ENCODE assay signal across 9 cellular contexts in the genomic region with DNA sequence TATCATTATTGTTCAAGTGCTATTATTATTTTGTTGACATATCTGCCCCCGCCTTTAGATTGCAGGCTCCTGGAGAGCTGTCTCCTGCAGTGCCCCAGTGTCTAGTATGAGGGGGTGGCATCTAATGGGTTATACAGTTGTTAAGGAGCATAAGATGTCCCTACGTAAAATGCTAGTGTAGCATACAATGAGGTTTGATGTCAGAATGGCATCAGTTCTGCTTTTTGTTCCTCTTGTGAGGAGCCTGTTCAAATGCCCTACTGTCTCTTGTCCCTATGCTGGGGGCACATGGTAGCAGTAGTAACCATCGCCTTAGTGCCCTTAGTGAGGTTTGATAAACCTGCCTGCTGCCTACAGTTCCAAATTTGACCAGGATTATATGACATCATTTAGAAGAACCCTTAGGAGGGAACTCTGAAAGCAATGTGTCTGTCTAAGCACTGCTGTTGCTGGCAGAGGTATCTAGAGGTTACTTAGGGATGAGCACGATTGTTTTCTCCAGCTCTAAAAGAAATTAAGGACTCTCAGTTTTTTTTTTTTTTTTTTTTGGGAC. TPM values are rescaled to one million over a fixed set of nuclear protein-coding genes. Genes with fewer than 3 reads are reported as not detected.
DNase-seq lines count a peak whose midpoint lies in the region; ATAC-seq lines count a peak whose summit lies in the region.
"Had no signal": no experiment of that assay in that cellular context is flagged by ENCODE, and none has a peak within 500 bp of the region (broad histone marks: within the 10 kb centered on the region; RNA-seq: fewer than 3 reads in every experiment).

No MANE protein-coding gene starts in this region.

- H3K36me3 Mint-ChIP-seq in activated CD4-positive, alpha-beta T cell treated with anti-CD3 and anti-CD28 coated beads for 36 hours (ENCODE audit: low read depth), result no peaks in the 10 kb centered on the region
- H3K36me3 Mint-ChIP-seq in memory B cell, result no peaks in the 10 kb centered on the region

- H3K4me1 Mint-ChIP-seq in activated CD4-positive, alpha-beta T cell treated with anti-CD3 and anti-CD28 coated beads for 36 hours, result peaks cover 37% of the 10 kb centered on the region
- H3K4me1 Mint-ChIP-seq in memory B cell, result peaks cover 18% of the 10 kb centered on the region

- intact Hi-C loops in activated CD4-positive, alpha-beta T cell treated with anti-CD3 and anti-CD28 coated beads for 36 hours (cut with DNase I, micrococcal nuclease), result no loop called here

- no peak for ATAC-seq in activated CD4-positive, alpha-beta T cell treated with anti-CD3 and anti-CD28 coated beads for 36 hours
- peak; percentile 51 for ATAC-seq in GM21717 (IDR thresholded peaks at IDR 0.05; ENCODE audit: unreplicated experiment)
- peak; percentile 85 for ATAC-seq in memory B cell (ENCODE audit: low read depth)

- peak overlapping the region; percentile 37 for H3K27ac Mint-ChIP-seq in activated CD4-positive, alpha-beta T cell treated with anti-CD3 and anti-CD28 coated beads for 36 hours
- H3K27ac Mint-ChIP-seq in memory B cell, result peak overlapping the region; percentile 88

- H3K27ac ChIP-seq in HUES48 (ENCODE audit: low read depth, low read length), result peak overlapping the region; percentile 17

- no peaks in the 10 kb centered on the region for H3K27me3 ChIP-seq in HUES48 (ENCODE audit: control insufficient read depth, insufficient read depth, low read length)

- POLR2A ChIA-PET in activated CD4-positive, alpha-beta T cell treated with anti-CD3 and anti-CD28 coated beads for 36 hours (lab: Charles Lee), result interaction anchor here (0.6 kb wide), 1 partner anchor 16 kb away, joined by 5 read pairs; no protein-coding TSS in a partner anchor

- H3K9me3 ChIP-seq in HUES48 (ENCODE audit: control insufficient read depth, insufficient read depth, low read length), result no peaks in the 10 kb centered on the region

- H3K9ac ChIP-seq in HUES48 (ENCODE audit: low read depth, low read length), result no peak overlapping the region

- no peaks in the 10 kb centered on the region for H3K27me3 Mint-ChIP-seq in activated CD4-positive, alpha-beta T cell treated with anti-CD3 and anti-CD28 coated beads for 36 hours
- no peaks in the 10 kb centered on the region for H3K27me3 Mint-ChIP-seq in memory B cell

- 0 out of 2 replicates have a peak, but pooled peaks cover 5% of the 10 kb centered on the region for H3K4me1 ChIP-seq in HUES48 (ENCODE audit: control insufficient read depth, insufficient read depth, low read length)

- H3K4me3 ChIP-seq in HUES48 (ENCODE audit: low read depth, low read length), result no peak overlapping the region

- no peaks in the 10 kb centered on the region for H3K9me3 Mint-ChIP-seq in activated CD4-positive, alpha-beta T cell treated with anti-CD3 and anti-CD28 coated beads for 36 hours (ENCODE audit: low read depth)
- no peaks in the 10 kb centered on the region for H3K9me3 Mint-ChIP-seq in memory B cell

- no peak overlapping the region for H3K4me3 Mint-ChIP-seq in activated CD4-positive, alpha-beta T cell treated with anti-CD3 and anti-CD28 coated beads for 36 hours
- peak overlapping the region; percentile 51 for H3K4me3 Mint-ChIP-seq in memory B cell

- CTCF ChIA-PET in activated CD4-positive, alpha-beta T cell treated with anti-CD3 and anti-CD28 coated beads for 36 hours (lab: Charles Lee), result interaction anchor here (0.6 to 1.2 kb wide), 2 partner anchors 15 to 83 kb away, joined by 3 read pairs; no protein-coding TSS in a partner anchor

- no peak for DNase-seq in activated CD4-positive, alpha-beta T cell treated with anti-CD3 and anti-CD28 coated beads for 36 hours
- no peak for DNase-seq in activated CD4-positive, alpha-beta T cell treated with anti-CD3 and anti-CD28 coated beads, Interleukin-2, amount 50 U/mL, for 48 hours
- peak; percentile 51 to 69 for DNase-seq in memory B cell (ENCODE audit: low spot score in 2 of 2)
- DNase-seq in NCI-H2081 (lab: John Stamatoyannopoulos, UW), result no peak
- DNase-seq in stimulated activated naive CD4-positive, alpha-beta T cell (lab: John Stamatoyannopoulos, UW), result no peak
- DNase-seq in DMS153 treated with DMSO at 0.1 percent for 48 hours (lab: John Stamatoyannopoulos, UW; ENCODE audit: unreplicated experiment), result no peak
- DNase-seq: effector CD8-positive, alpha-beta T cell had no signal

- no peaks in the 10 kb centered on the region for H3K36me3 ChIP-seq in HUES48 (ENCODE audit: control insufficient read depth, insufficient read depth, low read length)

RNA-seq across cellular contexts. Expression of a gene that starts 9.7 kb away (rescaled TPM):
- total RNA-seq in activated CD4-positive, alpha-beta T cell treated with anti-CD3 and anti-CD28 coated beads for 36 hours, result 100 to 1,000 TPM; 106 to 126 TPM

RNA-seq across cellular contexts. Expression of a gene that starts 46.2 kb away (rescaled TPM):
- 10 to 100 TPM; 42.7 to 45.3 TPM for total RNA-seq in activated CD4-positive, alpha-beta T cell treated with anti-CD3 and anti-CD28 coated beads for 36 hours

Comparison
In these comparisons a context has a peak if more than half of its experiments do, and no peak if none do; other contexts are left out.
1. DNase-seq: peak in memory B cell (2 of 2); none in activated CD4-positive, alpha-beta T cell treated with anti-CD3 and anti-CD28 coated beads for 36 hours (single experiment), activated CD4-positive, alpha-beta T cell treated with anti-CD3 and anti-CD28 coated beads, Interleukin-2, amount 50 U/mL, for 48 hours (0 of 2), NCI-H2081 (0 of 2), stimulated activated naive CD4-positive, alpha-beta T cell (0 of 6) and DMS153 treated with DMSO at 0.1 percent for 48 hours (single experiment).